ENCODE assay signal across 2 cellular contexts in genomic region chr17:75105269-75106080, GRCh38.
TF ChIP-seq lines count a peak whose summit lies in the region.

No MANE protein-coding gene starts in this region.

TF ChIP-seq in IMR-90, 13 proteins besides CTCF, POLR2A, EP300 and RAD21:
- TF ChIP-seq FOS (IDR thresholded peaks at IDR 0.05; ENCODE audit: low read depth, low read length) (no peak), SMC3 (IDR thresholded peaks at IDR 0.05; ENCODE audit: low read depth, low read length) (peak; percentile 31)
TF ChIP-seq in IMR-90: peak in this region for 1.

TF ChIP-seq in liver, 16 proteins besides CTCF, POLR2A, EP300 and RAD21:
- TF ChIP-seq GABPA (IDR thresholded peaks at IDR 0.05 in 1 of 2, conservative IDR thresholded peaks at IDR 0.05 in 1 of 2) (no peak), SP1 (IDR thresholded peaks at IDR 0.05) (no peak), EGR1 (IDR thresholded peaks at IDR 0.05; ENCODE audit: low read depth in 2 of 2) (no peak), ATF3 (IDR thresholded peaks at IDR 0.05) (no peak), JUND (IDR thresholded peaks at IDR 0.05) (no peak), TAF1 (conservative IDR thresholded peaks at IDR 0.05) (no peak), HNF4A (conservative IDR thresholded peaks at IDR 0.05) (no peak), FOXA2 (IDR thresholded peaks at IDR 0.05) (no peak), HNF4G (IDR thresholded peaks at IDR 0.05) (no peak)
- TF ChIP-seq, protein P1, sequence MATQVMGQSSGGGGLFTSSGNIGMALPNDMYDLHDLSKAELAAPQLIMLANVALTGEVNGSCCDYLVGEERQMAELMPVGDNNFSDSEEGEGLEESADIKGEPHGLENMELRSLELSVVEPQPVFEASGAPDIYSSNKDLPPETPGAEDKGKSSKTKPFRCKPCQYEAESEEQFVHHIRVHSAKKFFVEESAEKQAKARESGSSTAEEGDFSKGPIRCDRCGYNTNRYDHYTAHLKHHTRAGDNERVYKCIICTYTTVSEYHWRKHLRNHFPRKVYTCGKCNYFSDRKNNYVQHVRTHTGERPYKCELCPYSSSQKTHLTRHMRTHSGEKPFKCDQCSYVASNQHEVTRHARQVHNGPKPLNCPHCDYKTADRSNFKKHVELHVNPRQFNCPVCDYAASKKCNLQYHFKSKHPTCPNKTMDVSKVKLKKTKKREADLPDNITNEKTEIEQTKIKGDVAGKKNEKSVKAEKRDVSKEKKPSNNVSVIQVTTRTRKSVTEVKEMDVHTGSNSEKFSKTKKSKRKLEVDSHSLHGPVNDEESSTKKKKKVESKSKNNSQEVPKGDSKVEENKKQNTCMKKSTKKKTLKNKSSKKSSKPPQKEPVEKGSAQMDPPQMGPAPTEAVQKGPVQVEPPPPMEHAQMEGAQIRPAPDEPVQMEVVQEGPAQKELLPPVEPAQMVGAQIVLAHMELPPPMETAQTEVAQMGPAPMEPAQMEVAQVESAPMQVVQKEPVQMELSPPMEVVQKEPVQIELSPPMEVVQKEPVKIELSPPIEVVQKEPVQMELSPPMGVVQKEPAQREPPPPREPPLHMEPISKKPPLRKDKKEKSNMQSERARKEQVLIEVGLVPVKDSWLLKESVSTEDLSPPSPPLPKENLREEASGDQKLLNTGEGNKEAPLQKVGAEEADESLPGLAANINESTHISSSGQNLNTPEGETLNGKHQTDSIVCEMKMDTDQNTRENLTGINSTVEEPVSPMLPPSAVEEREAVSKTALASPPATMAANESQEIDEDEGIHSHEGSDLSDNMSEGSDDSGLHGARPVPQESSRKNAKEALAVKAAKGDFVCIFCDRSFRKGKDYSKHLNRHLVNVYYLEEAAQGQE (IDR thresholded peaks at IDR 0.05), result no peak
TF ChIP-seq in liver: peak in this region for 0.
